Comparison of ENCODE assay signal across 8 cellular contexts in the genomic region with DNA sequence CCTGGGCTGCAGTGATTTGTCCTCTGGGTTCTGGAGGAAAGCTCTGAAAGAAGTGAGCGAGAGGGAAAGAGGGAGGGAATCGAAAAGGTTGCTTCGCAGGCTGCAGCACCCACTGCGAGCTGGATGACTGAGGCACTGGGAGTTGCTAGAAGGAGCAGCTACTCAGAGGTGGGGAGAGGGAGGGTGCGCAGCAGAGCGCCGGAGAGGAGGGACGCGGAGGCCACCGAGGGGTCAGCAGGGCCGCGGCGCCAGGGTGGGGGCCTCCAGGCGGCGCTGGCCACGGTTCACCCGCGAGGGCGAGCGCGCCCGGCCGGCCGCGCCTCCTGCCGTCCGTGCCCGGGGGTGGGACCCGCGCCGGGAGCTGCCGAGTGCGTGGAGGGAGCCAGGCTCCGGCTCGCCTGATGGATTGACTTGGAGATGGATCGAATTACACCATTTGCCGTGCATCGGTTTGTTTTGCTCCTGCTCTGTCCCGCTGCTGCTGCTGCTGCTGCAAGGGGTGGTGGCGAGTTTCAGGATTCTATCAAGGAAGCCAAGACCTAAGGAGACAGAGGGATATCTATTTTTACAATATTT. TPM values are rescaled to one million over a fixed set of nuclear protein-coding genes. Genes with fewer than 3 reads are reported as not detected.
A peak's percentile ranks its signal among the peaks of the same experiment; 100 is the strongest.
DNase-seq lines count a peak whose midpoint lies in the region; ATAC-seq and TF ChIP-seq lines count a peak whose summit lies in the region.

TSS of gene SEMA6D (plus strand) at position 470 of the 576 bp plus-strand sequence. CDS start 42,294 bp downstream, outside the sequence.

- H3K9me3 ChIP-seq in MG63: no peaks in the 10 kb centered on the region
- H3K9me3 ChIP-seq in CD8-positive, alpha-beta T cell (ENCODE audit: low read length): no peaks in the 10 kb centered on the region
- no peaks in the 10 kb centered on the region for H3K9me3 ChIP-seq in effector memory CD4-positive, alpha-beta T cell (ENCODE audit: control insufficient read depth, low read length)

- no peaks in the 10 kb centered on the region for H3K9me3 Mint-ChIP-seq in nephron
- H3K9me3 Mint-ChIP-seq in CD8-positive, alpha-beta T cell: no peaks in the 10 kb centered on the region
- H3K9me3 Mint-ChIP-seq in activated CD8-positive, alpha-beta T cell treated with anti-CD3 and anti-CD28 coated beads for 36 hours: no peaks in the 10 kb centered on the region

- CTCF ChIA-PET in CD8-positive, alpha-beta T cell (lab: Charles Lee): no interaction called here
- CTCF ChIA-PET in activated CD8-positive, alpha-beta T cell treated with anti-CD3 and anti-CD28 coated beads for 36 hours (lab: Charles Lee): no interaction called here

- peak in 13 of 14 donors; percentile 20 to 86 (median 74) for DNase-seq in C1 segment of cervical spinal cord (lab: John Stamatoyannopoulos, UW)
- peak; percentile 90 for DNase-seq in MG63
- peak; percentile 77 for DNase-seq in SW480 (ENCODE audit: low spot score)
- peak; percentile 10 for DNase-seq in germinal center (ENCODE audit: low spot score)
- DNase-seq in CD8-positive, alpha-beta T cell: no peak
- DNase-seq in activated CD8-positive, alpha-beta T cell treated with anti-CD3 and anti-CD28 coated beads for 36 hours: no peak
- no peak for DNase-seq in effector memory CD4-positive, alpha-beta T cell

- H3K36me3 ChIP-seq in MG63: no peaks in the 10 kb centered on the region; the same call in 1 of the 2 replicates
- no peaks in the 10 kb centered on the region for H3K36me3 ChIP-seq in CD8-positive, alpha-beta T cell (ENCODE audit: insufficient read depth, low read length)
- no peaks in the 10 kb centered on the region for H3K36me3 ChIP-seq in effector memory CD4-positive, alpha-beta T cell (ENCODE audit: control insufficient read depth, insufficient read depth, low read length)

- H3K4me3 Mint-ChIP-seq in nephron: peak within 1 kb of the TSS; percentile 99 to 100 (median 100)
- no peak within 1 kb of the TSS for H3K4me3 Mint-ChIP-seq in CD8-positive, alpha-beta T cell
- no peak within 1 kb of the TSS for H3K4me3 Mint-ChIP-seq in activated CD8-positive, alpha-beta T cell treated with anti-CD3 and anti-CD28 coated beads for 36 hours

- H3K27ac ChIP-seq in CD8-positive, alpha-beta T cell (ENCODE audit: low read depth, low read length): no peak within 1 kb of the TSS
- H3K27ac ChIP-seq in effector memory CD4-positive, alpha-beta T cell (ENCODE audit: insufficient read depth, low read length, poor library complexity, severe bottlenecking): no peak within 1 kb of the TSS

- peak within 1 kb of the TSS; percentile 74 for H3K4me3 ChIP-seq in MG63
- no peak within 1 kb of the TSS for H3K4me3 ChIP-seq in CD8-positive, alpha-beta T cell (ENCODE audit: low read depth, low read length)
- H3K4me3 ChIP-seq in effector memory CD4-positive, alpha-beta T cell (ENCODE audit: insufficient read depth, low read depth, low read length, poor library complexity, severe bottlenecking): no peak within 1 kb of the TSS

- peaks cover 17% of the 10 kb centered on the region for H3K27me3 Mint-ChIP-seq in nephron (ENCODE audit: low read depth)
- peaks cover 51% of the 10 kb centered on the region for H3K27me3 Mint-ChIP-seq in CD8-positive, alpha-beta T cell (ENCODE audit: low read depth)
- H3K27me3 Mint-ChIP-seq in activated CD8-positive, alpha-beta T cell treated with anti-CD3 and anti-CD28 coated beads for 36 hours: peaks cover 32% of the 10 kb centered on the region

- TF ChIP-seq CTCF in nephron (IDR thresholded peaks at IDR 0.05; ENCODE audit: unreplicated experiment in 3 of 3): peak; percentile 42 to 54 (median 47)
- no peak for TF ChIP-seq CTCF in CD8-positive, alpha-beta T cell (IDR thresholded peaks at IDR 0.05)
- TF ChIP-seq CTCF in activated CD8-positive, alpha-beta T cell treated with anti-CD3 and anti-CD28 coated beads for 36 hours (IDR thresholded peaks at IDR 0.05): no peak

- no peaks in the 10 kb centered on the region for H3K36me3 Mint-ChIP-seq in nephron (ENCODE audit: low read depth)
- H3K36me3 Mint-ChIP-seq in CD8-positive, alpha-beta T cell: no peaks in the 10 kb centered on the region
- no peaks in the 10 kb centered on the region for H3K36me3 Mint-ChIP-seq in activated CD8-positive, alpha-beta T cell treated with anti-CD3 and anti-CD28 coated beads for 36 hours (ENCODE audit: low read depth)

- H3K27ac Mint-ChIP-seq in nephron: peak within 1 kb of the TSS; percentile 97 to 99 (median 99)
- no peak within 1 kb of the TSS for H3K27ac Mint-ChIP-seq in CD8-positive, alpha-beta T cell
- no peak within 1 kb of the TSS for H3K27ac Mint-ChIP-seq in activated CD8-positive, alpha-beta T cell treated with anti-CD3 and anti-CD28 coated beads for 36 hours

- H3K4me1 ChIP-seq in CD8-positive, alpha-beta T cell (ENCODE audit: insufficient read depth, low read length): no peaks in the 10 kb centered on the region
- H3K4me1 ChIP-seq in effector memory CD4-positive, alpha-beta T cell (ENCODE audit: control insufficient read depth, insufficient read depth, low read length, poor library complexity, severe bottlenecking): no peaks in the 10 kb centered on the region

- POLR2A ChIA-PET in CD8-positive, alpha-beta T cell (lab: Charles Lee): no interaction called here
- POLR2A ChIA-PET in activated CD8-positive, alpha-beta T cell treated with anti-CD3 and anti-CD28 coated beads for 36 hours (lab: Charles Lee): interaction anchor here (0.7 kb wide), 1 partner anchor 595 kb away, joined by 3 read pairs; no protein-coding TSS in a partner anchor

- intact Hi-C loops in CD8-positive, alpha-beta T cell (cut with DNase I, micrococcal nuclease): no loop called here
- intact Hi-C loops in activated CD8-positive, alpha-beta T cell treated with anti-CD3 and anti-CD28 coated beads for 36 hours (cut with micrococcal nuclease): loop anchor here (10.0 kb wide), 1 partner anchor 268 kb away; no protein-coding TSS in a partner anchor

- ATAC-seq in CD8-positive, alpha-beta T cell: no peak
- no peak for ATAC-seq in activated CD8-positive, alpha-beta T cell treated with anti-CD3 and anti-CD28 coated beads for 36 hours

- no peaks in the 10 kb centered on the region for H3K27me3 ChIP-seq in MG63
- H3K27me3 ChIP-seq in CD8-positive, alpha-beta T cell (ENCODE audit: insufficient read depth, low read length): no peaks in the 10 kb centered on the region
- peaks cover 13% of the 10 kb centered on the region for H3K27me3 ChIP-seq in effector memory CD4-positive, alpha-beta T cell (replicated peaks; ENCODE audit: control insufficient read depth, insufficient read depth, low read length, poor library complexity, severe bottlenecking)

- H3K4me1 Mint-ChIP-seq in nephron: peaks cover 55% of the 10 kb centered on the region
- peaks cover 6% of the 10 kb centered on the region for H3K4me1 Mint-ChIP-seq in CD8-positive, alpha-beta T cell (ENCODE audit: low read depth)
- no peaks in the 10 kb centered on the region for H3K4me1 Mint-ChIP-seq in activated CD8-positive, alpha-beta T cell treated with anti-CD3 and anti-CD28 coated beads for 36 hours (ENCODE audit: low read depth)

RNA-seq across cellular contexts. Expression of gene SEMA6D, which starts in this region (rescaled TPM):
- total RNA-seq in MG63 (2014; rRNA removed; shearing (Covaris generic); ENCODE audit: low replicate concordance): 1.0 and 14.1 TPM in 2 replicates
- total RNA-seq in CD8-positive, alpha-beta T cell: not detected
- total RNA-seq in activated CD8-positive, alpha-beta T cell treated with anti-CD3 and anti-CD28 coated beads for 36 hours: not detected

Comparison
In these comparisons a context has a peak if more than half of its experiments do, and no peak if none do; other contexts are left out.
1. DNase-seq: peak in C1 segment of cervical spinal cord (13 of 14), MG63 (single experiment), SW480 (single experiment) and germinal center (single experiment); none in CD8-positive, alpha-beta T cell (0 of 7), activated CD8-positive, alpha-beta T cell treated with anti-CD3 and anti-CD28 coated beads for 36 hours (single experiment) and effector memory CD4-positive, alpha-beta T cell (0 of 3).
2. H3K27ac Mint-ChIP-seq: peak in nephron (3 of 3); none in CD8-positive, alpha-beta T cell (single experiment) and activated CD8-positive, alpha-beta T cell treated with anti-CD3 and anti-CD28 coated beads for 36 hours (single experiment).
3. H3K4me3 Mint-ChIP-seq: peak in nephron (3 of 3); none in CD8-positive, alpha-beta T cell (single experiment) and activated CD8-positive, alpha-beta T cell treated with anti-CD3 and anti-CD28 coated beads for 36 hours (single experiment).
4. CTCF ChIP-seq: peak in nephron (3 of 3); none in CD8-positive, alpha-beta T cell (single experiment) and activated CD8-positive, alpha-beta T cell treated with anti-CD3 and anti-CD28 coated beads for 36 hours (single experiment).